31 cellular contexts compared by ENCODE assay signal in genomic region chr9:13718539-13718938, GRCh38.
DNase-seq lines count a peak whose midpoint lies in the region; ATAC-seq and TF ChIP-seq lines count a peak whose summit lies in the region.
"Had no signal": no experiment of that assay in that cellular context is flagged by ENCODE, and none has a peak within 500 bp of the region (broad histone marks: within the 10 kb centered on the region; RNA-seq: fewer than 3 reads in every experiment).

No MANE protein-coding gene starts in this region.

- no peak overlapping the region for H3K4me2 ChIP-seq in neural progenitor cell

- no peaks in the 10 kb centered on the region for H3K36me3 Mint-ChIP-seq in endodermal cell (ENCODE audit: low read depth)
- H3K36me3 Mint-ChIP-seq in neural progenitor cell = no peaks in the 10 kb centered on the region
- H3K36me3 Mint-ChIP-seq: activated naive CD8-positive, alpha-beta T cell treated with anti-CD3 and anti-CD28 coated beads for 36 hours; CD14-positive monocyte had no signal

- peak overlapping the region; percentile 70 for H3K27ac ChIP-seq in RWPE2 (ENCODE audit: poor library complexity, severe bottlenecking)
- H3K27ac ChIP-seq in endodermal cell (ENCODE audit: low read depth, low read length) = no peak overlapping the region
- no peak overlapping the region for H3K27ac ChIP-seq in neural progenitor cell
- H3K27ac ChIP-seq in upper lobe of left lung = no peak overlapping the region
- H3K27ac ChIP-seq: esophagus muscularis mucosa, gastrocnemius medialis, neutrophil, SK-N-MC, vagina had no signal

- H3K4me3 ChIP-seq in RWPE2 (ENCODE audit: severe bottlenecking) (no peak overlapping the region), endodermal cell (ENCODE audit: low read length) (no peak overlapping the region), neural progenitor cell (no peak overlapping the region), upper lobe of left lung (no peak overlapping the region)
- H3K4me3 ChIP-seq: esophagus muscularis mucosa, gastrocnemius medialis, SK-N-MC, vagina had no signal

- H3K4me3 Mint-ChIP-seq in endodermal cell (no peak overlapping the region), neural progenitor cell (no peak overlapping the region)
- H3K4me3 Mint-ChIP-seq: activated CD4-positive, alpha-beta T cell treated with anti-CD3 and anti-CD28 coated beads for 36 hours; activated naive CD8-positive, alpha-beta T cell treated with anti-CD3 and anti-CD28 coated beads for 36 hours; CD14-positive monocyte; T-helper 17 cell had no signal

- no peaks in the 10 kb centered on the region for H3K9me3 Mint-ChIP-seq in endodermal cell
- peaks cover 11% of the 10 kb centered on the region for H3K9me3 Mint-ChIP-seq in neural progenitor cell

- ATAC-seq in RWPE2 (ENCODE audit: low read depth) (peak; percentile 75), GM18870 (IDR thresholded peaks at IDR 0.05; ENCODE audit: unreplicated experiment) (no peak), upper lobe of left lung (ENCODE audit: low FRiP score in 2 of 2) (no peak)
- ATAC-seq: activated CD4-positive, alpha-beta T cell treated with anti-CD3 and anti-CD28 coated beads for 36 hours; gastrocnemius medialis; left lobe of liver; stimulated activated naive CD8-positive, alpha-beta T cell treated with anti-CD3 and anti-CD28 coated beads, Interleukin-15, Interleukin-2, amounts not matched to agents 100 U/mL and 50 U/mL, for 24 hours; T-helper 17 cell had no signal

- H3K9me3 ChIP-seq in RWPE2 (ENCODE audit: severe bottlenecking) = no peaks in the 10 kb centered on the region
- H3K9me3 ChIP-seq in endodermal cell (ENCODE audit: control insufficient read depth, low read length) = no peaks in the 10 kb centered on the region
- H3K9me3 ChIP-seq in neural progenitor cell (ENCODE audit: low read depth) = no peaks in the 10 kb centered on the region
- no peaks in the 10 kb centered on the region for H3K9me3 ChIP-seq in upper lobe of left lung
- H3K9me3 ChIP-seq: esophagus muscularis mucosa, gastrocnemius medialis, neutrophil, vagina had no signal

- no peak for TF ChIP-seq POLR2A in upper lobe of left lung (IDR thresholded peaks at IDR 0.05)

- TF ChIP-seq CTCF in RWPE2 (IDR thresholded peaks at IDR 0.05; ENCODE audit: poor library complexity, severe bottlenecking) = no peak
- no peak for TF ChIP-seq CTCF in endodermal cell (conservative IDR thresholded peaks at IDR 0.05)
- TF ChIP-seq CTCF in neural progenitor cell (IDR thresholded peaks at IDR 0.05) = no peak
- TF ChIP-seq CTCF in upper lobe of left lung (IDR thresholded peaks at IDR 0.05) = no peak

- H3K79me2 ChIP-seq in neural progenitor cell (ENCODE audit: low read depth) = no peaks in the 10 kb centered on the region

- no peak overlapping the region for H2AFZ ChIP-seq in neural progenitor cell (replicated peaks)

- H4K20me1 ChIP-seq in neural progenitor cell (ENCODE audit: low read depth) = no peaks in the 10 kb centered on the region

- H3K9ac ChIP-seq in endodermal cell (ENCODE audit: extremely low read depth, low read length, poor library complexity, severe bottlenecking) = no peak overlapping the region
- H3K9ac ChIP-seq in neural progenitor cell = no peak overlapping the region

- H3K27me3 Mint-ChIP-seq in endodermal cell (ENCODE audit: insufficient read depth) (no peaks in the 10 kb centered on the region), neural progenitor cell (ENCODE audit: insufficient read depth, low read depth) (no peaks in the 10 kb centered on the region)
- H3K27me3 Mint-ChIP-seq: activated CD4-positive, alpha-beta T cell treated with anti-CD3 and anti-CD28 coated beads for 36 hours; activated naive CD8-positive, alpha-beta T cell treated with anti-CD3 and anti-CD28 coated beads for 36 hours; T-helper 17 cell had no signal

- WGBS in endodermal cell (ENCODE audit: insufficient coverage in 1 of 2, insufficient read length in 1 of 2), 2 experiments = 91 to 93% methylated on average over 2 to 5 of the region's 5 CpGs
- 89 to 93% methylated on average over 5 of the region's 5 CpGs for WGBS in upper lobe of left lung, 2 donors

- H3K27me3 ChIP-seq in RWPE2 (ENCODE audit: insufficient read depth, poor library complexity, severe bottlenecking) (no peaks in the 10 kb centered on the region), endodermal cell (ENCODE audit: control insufficient read depth, insufficient read depth, low read length, poor library complexity, severe bottlenecking) (no peaks in the 10 kb centered on the region), neural progenitor cell (no peaks in the 10 kb centered on the region), upper lobe of left lung (no peaks in the 10 kb centered on the region)
- H3K27me3 ChIP-seq: esophagus muscularis mucosa, gastrocnemius medialis, neutrophil, vagina had no signal

- TF ChIP-seq EP300 in upper lobe of left lung (IDR thresholded peaks at IDR 0.05) = no peak

- DNase-seq in LHCN-M2 (ENCODE audit: low read depth) (peak; percentile 75), RWPE2 (ENCODE audit: low spot score) (no peak), endodermal cell (no peak), neural progenitor cell (ENCODE audit: low spot score) (no peak), cardiac septum (ENCODE audit: low spot score) (no peak), upper lobe of left lung (no peak)
- DNase-seq in stimulated activated CD4-positive, alpha-beta T cell treated with anti-CD3 and anti-CD28 coated beads, Interleukin-4, amount 100 ng/mL, for 1 hour = no peak
- DNase-seq: activated CD4-positive, alpha-beta T cell treated with anti-CD3 and anti-CD28 coated beads for 36 hours; activated CD8-positive, alpha-beta memory T cell treated with anti-CD3 and anti-CD28 coated beads for 24 hours; activated effector memory CD4-positive, alpha-beta T cell treated with Interleukin-2 at 50 U/mL for 16 hours; activated naive CD8-positive, alpha-beta T cell treated with anti-CD3 and anti-CD28 coated beads for 36 hours; aorta; Calu3; effector memory CD4-positive, alpha-beta T cell; gastrocnemius medialis; HCEC 1CT; hippocampal formation; KG1; mesendoderm; NCI-H1048; NCI-H187; NCI-H526 treated with DMSO at 0.1 percent for 48 hours; stimulated activated naive CD8-positive, alpha-beta T cell treated with anti-CD3 and anti-CD28 coated beads, Interleukin-15, Interleukin-2, amounts not matched to agents 100 U/mL and 50 U/mL, for 24 hours; T-helper 17 cell had no signal

- peaks cover 31% of the 10 kb centered on the region for H3K4me1 ChIP-seq in RWPE2 (ENCODE audit: insufficient read depth, poor library complexity, severe bottlenecking)
- no peaks in the 10 kb centered on the region for H3K4me1 ChIP-seq in endodermal cell (ENCODE audit: control insufficient read depth, insufficient read depth, low read length)
- H3K4me1 ChIP-seq in neural progenitor cell = no peaks in the 10 kb centered on the region
- no peaks in the 10 kb centered on the region for H3K4me1 ChIP-seq in upper lobe of left lung

- intact Hi-C loops in cardiac septum (cut with DNase I) = no loop called here

- peaks cover 20% of the 10 kb centered on the region for H3K4me1 Mint-ChIP-seq in endodermal cell
- H3K4me1 Mint-ChIP-seq in neural progenitor cell = peaks cover 32% of the 10 kb centered on the region
- H3K4me1 Mint-ChIP-seq: activated CD4-positive, alpha-beta T cell treated with anti-CD3 and anti-CD28 coated beads for 36 hours; activated naive CD8-positive, alpha-beta T cell treated with anti-CD3 and anti-CD28 coated beads for 36 hours; CD14-positive monocyte; T-helper 17 cell had no signal

- H3K36me3 ChIP-seq in RWPE2 (ENCODE audit: low read depth) = no peaks in the 10 kb centered on the region
- no peaks in the 10 kb centered on the region for H3K36me3 ChIP-seq in endodermal cell (ENCODE audit: control insufficient read depth, insufficient read depth, low read length)
- H3K36me3 ChIP-seq in neural progenitor cell = no peaks in the 10 kb centered on the region
- H3K36me3 ChIP-seq in upper lobe of left lung = no peaks in the 10 kb centered on the region
- H3K36me3 ChIP-seq: esophagus muscularis mucosa, gastrocnemius medialis, neutrophil, vagina had no signal

- no peaks in the 10 kb centered on the region for H3F3A ChIP-seq in neural progenitor cell (ENCODE audit: low read depth)

- peak overlapping the region; percentile 19 for H3K27ac Mint-ChIP-seq in endodermal cell
- peak overlapping the region; percentile 22 for H3K27ac Mint-ChIP-seq in neural progenitor cell
- H3K27ac Mint-ChIP-seq: activated CD4-positive, alpha-beta T cell treated with anti-CD3 and anti-CD28 coated beads for 36 hours; activated naive CD8-positive, alpha-beta T cell treated with anti-CD3 and anti-CD28 coated beads for 36 hours; CD14-positive monocyte; T-helper 17 cell had no signal
